In genomic region chr3:155231792-155232191, GRCh38 we compare ENCODE assay signal across 15 cellular contexts.
DNase-seq lines count a peak whose midpoint lies in the region; ATAC-seq and TF ChIP-seq lines count a peak whose summit lies in the region.
"Had no signal": no experiment of that assay in that cellular context is flagged by ENCODE, and none has a peak within 500 bp of the region (broad histone marks: within the 10 kb centered on the region; RNA-seq: fewer than 3 reads in every experiment).

No MANE protein-coding gene starts in this region.

- no peak overlapping the region for H3K4me3 Mint-ChIP-seq in endothelial cell (ENCODE audit: unreplicated experiment)
- H3K4me3 Mint-ChIP-seq: nephron had no signal

- ATAC-seq in heart right ventricle, result peak in 1 of 8 donors; percentile 5
- ATAC-seq in Right ventricle myocardium inferior, result no peak
- peak; percentile 52 for ATAC-seq in HG02938 (IDR thresholded peaks at IDR 0.05; ENCODE audit: unreplicated experiment)

- H3K36me3 ChIP-seq in heart right ventricle, result no peaks in the 10 kb centered on the region
- no peaks in the 10 kb centered on the region for H3K36me3 ChIP-seq in tibial artery
- H3K36me3 ChIP-seq: brain microvascular endothelial cell had no signal

- H3K27me3 ChIP-seq in heart right ventricle (no peaks in the 10 kb centered on the region), tibial artery (no peaks in the 10 kb centered on the region)
- H3K27me3 ChIP-seq: brain microvascular endothelial cell, testis had no signal

- peaks cover 2% of the 10 kb centered on the region for H3K27me3 Mint-ChIP-seq in endothelial cell (ENCODE audit: unreplicated experiment)

- H3K9me3 ChIP-seq in heart right ventricle (peaks cover 0 to 13% (median 0%) of the 10 kb centered on the region in 11 donors), tibial artery (no peaks in the 10 kb centered on the region)
- H3K9me3 ChIP-seq: testis had no signal

- no peak overlapping the region for H3K4me3 ChIP-seq in heart right ventricle
- H3K4me3 ChIP-seq in tibial artery, result no peak overlapping the region
- H3K4me3 ChIP-seq: testis had no signal

- H3K27ac Mint-ChIP-seq in endothelial cell (ENCODE audit: unreplicated experiment), result no peak overlapping the region

- H3K36me3 Mint-ChIP-seq in endothelial cell (ENCODE audit: low read depth, unreplicated experiment), result no peaks in the 10 kb centered on the region

- H3K4me1 ChIP-seq in heart right ventricle (peaks cover 0 to 20% (median 15%) of the 10 kb centered on the region in 9 donors), tibial artery (peaks cover 0 to 27% (median 12%) of the 10 kb centered on the region in 4 donors)

- H3K4me1 Mint-ChIP-seq in endothelial cell (ENCODE audit: unreplicated experiment), result no peaks in the 10 kb centered on the region

- intact Hi-C loops in heart right ventricle (cut with DNase I), result loop anchor here in 2 of 10 donors (5.0 to 10.0 kb wide), 2 partner anchors 83 to 86 kb away; no protein-coding TSS in a partner anchor
- intact Hi-C loops in Right ventricle myocardium inferior (cut with DNase I), result loop anchor here (2.0 kb wide), 1 partner anchor 83 kb away; no protein-coding TSS in a partner anchor
- intact Hi-C loops in tibial artery (cut with DNase I; ENCODE audit: low total_unique reads), result no loop called here

- DNase-seq in heart right ventricle (no peak), Right ventricle myocardium inferior (ENCODE audit: missing footprints) (no peak), tibial artery (no peak), anterior cingulate cortex (lab: John Stamatoyannopoulos, UW) (no peak), NCI-H2196 treated with DMSO at 0.1 percent for 48 hours (lab: John Stamatoyannopoulos, UW; ENCODE audit: unreplicated experiment) (no peak), endothelial cell (ENCODE audit: low spot score) (no peak)
- DNase-seq: activated gamma-delta T cell treated with Interleukin-2 at 50 U/mL for 16 hours, KBM-7, NCI-H187 treated with DMSO at 0.1 percent for 48 hours, NCI-H748 treated with DMSO at 0.1 percent for 48 hours, testis had no signal

- H3K27ac ChIP-seq in heart right ventricle (peak overlapping the region in 9 of 10 donors; percentile 63 to 87 (median 79)), VCaP (peak overlapping the region; percentile 68), tibial artery (peak overlapping the region; percentile 63 to 77)

- 89 to 98% methylated on average over 2 of the region's 2 CpGs for WGBS in heart right ventricle, 2 donors

- H3K9me3 Mint-ChIP-seq in endothelial cell (ENCODE audit: unreplicated experiment), result no peaks in the 10 kb centered on the region
- H3K9me3 Mint-ChIP-seq: nephron had no signal

- TF ChIP-seq CTCF in heart right ventricle (IDR thresholded peaks at IDR 0.05) (no peak), VCaP (conservative IDR thresholded peaks at IDR 0.05) (no peak), tibial artery (IDR thresholded peaks at IDR 0.05) (no peak), endothelial cell (IDR thresholded peaks at IDR 0.05; ENCODE audit: unreplicated experiment) (no peak)
